Comparison of ENCODE assay signal across 2 cellular contexts in the genomic region with DNA sequence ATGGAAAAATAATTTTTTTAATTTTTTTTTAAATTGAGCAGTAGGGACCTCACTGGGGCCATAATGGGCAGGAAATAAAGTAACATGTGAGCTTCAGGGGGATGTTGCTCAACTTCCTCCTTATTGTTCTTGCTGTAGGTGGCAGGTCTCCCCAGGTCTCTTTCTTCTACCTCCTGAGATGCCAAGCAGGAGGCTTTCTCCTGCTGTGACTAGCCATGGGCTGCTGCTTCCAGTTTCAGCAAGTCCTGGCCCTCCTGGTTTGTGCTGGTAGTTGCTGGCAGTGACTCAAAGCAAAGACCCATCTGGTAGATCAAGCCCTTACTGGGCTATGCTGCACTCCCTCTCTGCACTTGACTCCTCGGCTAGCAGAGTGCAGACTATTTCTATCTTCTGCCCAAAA.
TF ChIP-seq lines count a peak whose summit lies in the region.

No MANE protein-coding gene starts in this region.

TF ChIP-seq in endothelial cell of umbilical vein, 7 proteins besides CTCF, POLR2A, EP300 and RAD21:
- TF ChIP-seq, protein P1, sequence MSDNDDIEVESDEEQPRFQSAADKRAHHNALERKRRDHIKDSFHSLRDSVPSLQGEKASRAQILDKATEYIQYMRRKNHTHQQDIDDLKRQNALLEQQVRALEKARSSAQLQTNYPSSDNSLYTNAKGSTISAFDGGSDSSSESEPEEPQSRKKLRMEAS (IDR thresholded peaks at IDR 0.05; ENCODE audit: insufficient read depth, insufficient read length) = no peak
- TF ChIP-seq FOS (IDR thresholded peaks at IDR 0.05; ENCODE audit: borderline replicate concordance, insufficient read depth, low read length) (no peak), GATA2 (IDR thresholded peaks at IDR 0.05; ENCODE audit: insufficient read depth, insufficient read length, low read depth, low read length) (no peak), JUN (IDR thresholded peaks at IDR 0.05; ENCODE audit: borderline replicate concordance, insufficient read depth, insufficient read length, low read depth) (no peak), POLR2AphosphoS5 (IDR thresholded peaks at IDR 0.05; ENCODE audit: insufficient read depth, low read depth, low read length) (no peak), MYC (IDR thresholded peaks at IDR 0.05; ENCODE audit: low read depth, low read length) (no peak), EZH2 (IDR thresholded peaks at IDR 0.05; ENCODE audit: borderline replicate concordance, low read depth, low read length, severe bottlenecking) (no peak)
TF ChIP-seq in endothelial cell of umbilical vein: peak in this region for 0.

TF ChIP-seq in SK-N-SH treated with all-trans-retinoic acid at 6 μM for 48 hours, 23 proteins besides CTCF, POLR2A, EP300 and RAD21 (continued from another document):
- TF ChIP-seq SNAI2 (CRISPR knock-in tag; IDR thresholded peaks at IDR 0.05) (no peak), TCF4 (CRISPR knock-in tag; IDR thresholded peaks at IDR 0.05; ENCODE audit: borderline replicate concordance) (no peak), BACH2 (CRISPR knock-in tag; IDR thresholded peaks at IDR 0.05; ENCODE audit: borderline replicate concordance) (no peak), ARNTL (CRISPR knock-in tag; IDR thresholded peaks at IDR 0.05; ENCODE audit: borderline replicate concordance, low read depth) (no peak), TOX (CRISPR knock-in tag; IDR thresholded peaks at IDR 0.05; ENCODE audit: borderline replicate concordance) (no peak), ISL1 (CRISPR knock-in tag; IDR thresholded peaks at IDR 0.05) (no peak), PPARA (CRISPR knock-in tag; IDR thresholded peaks at IDR 0.05; ENCODE audit: borderline replicate concordance) (no peak), OSR1 (CRISPR knock-in tag; IDR thresholded peaks at IDR 0.05) (no peak), ZNF70 (CRISPR knock-in tag; IDR thresholded peaks at IDR 0.05) (no peak), ESRRG (CRISPR knock-in tag; IDR thresholded peaks at IDR 0.05) (no peak), CSDC2 (CRISPR knock-in tag; IDR thresholded peaks at IDR 0.05) (no peak)
- TF ChIP-seq, protein P2, sequence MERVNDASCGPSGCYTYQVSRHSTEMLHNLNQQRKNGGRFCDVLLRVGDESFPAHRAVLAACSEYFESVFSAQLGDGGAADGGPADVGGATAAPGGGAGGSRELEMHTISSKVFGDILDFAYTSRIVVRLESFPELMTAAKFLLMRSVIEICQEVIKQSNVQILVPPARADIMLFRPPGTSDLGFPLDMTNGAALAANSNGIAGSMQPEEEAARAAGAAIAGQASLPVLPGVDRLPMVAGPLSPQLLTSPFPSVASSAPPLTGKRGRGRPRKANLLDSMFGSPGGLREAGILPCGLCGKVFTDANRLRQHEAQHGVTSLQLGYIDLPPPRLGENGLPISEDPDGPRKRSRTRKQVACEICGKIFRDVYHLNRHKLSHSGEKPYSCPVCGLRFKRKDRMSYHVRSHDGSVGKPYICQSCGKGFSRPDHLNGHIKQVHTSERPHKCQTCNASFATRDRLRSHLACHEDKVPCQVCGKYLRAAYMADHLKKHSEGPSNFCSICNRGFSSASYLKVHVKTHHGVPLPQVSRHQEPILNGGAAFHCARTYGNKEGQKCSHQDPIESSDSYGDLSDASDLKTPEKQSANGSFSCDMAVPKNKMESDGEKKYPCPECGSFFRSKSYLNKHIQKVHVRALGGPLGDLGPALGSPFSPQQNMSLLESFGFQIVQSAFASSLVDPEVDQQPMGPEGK (CRISPR knock-in tag; IDR thresholded peaks at IDR 0.05; ENCODE audit: borderline replicate concordance) = no peak
- TF ChIP-seq, protein P3, sequence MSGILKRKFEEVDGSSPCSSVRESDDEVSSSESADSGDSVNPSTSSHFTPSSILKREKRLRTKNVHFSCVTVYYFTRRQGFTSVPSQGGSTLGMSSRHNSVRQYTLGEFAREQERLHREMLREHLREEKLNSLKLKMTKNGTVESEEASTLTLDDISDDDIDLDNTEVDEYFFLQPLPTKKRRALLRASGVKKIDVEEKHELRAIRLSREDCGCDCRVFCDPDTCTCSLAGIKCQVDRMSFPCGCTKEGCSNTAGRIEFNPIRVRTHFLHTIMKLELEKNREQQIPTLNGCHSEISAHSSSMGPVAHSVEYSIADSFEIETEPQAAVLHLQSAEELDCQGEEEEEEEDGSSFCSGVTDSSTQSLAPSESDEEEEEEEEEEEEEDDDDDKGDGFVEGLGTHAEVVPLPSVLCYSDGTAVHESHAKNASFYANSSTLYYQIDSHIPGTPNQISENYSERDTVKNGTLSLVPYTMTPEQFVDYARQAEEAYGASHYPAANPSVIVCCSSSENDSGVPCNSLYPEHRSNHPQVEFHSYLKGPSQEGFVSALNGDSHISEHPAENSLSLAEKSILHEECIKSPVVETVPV (CRISPR knock-in tag; IDR thresholded peaks at IDR 0.05) = no peak
- TF ChIP-seq, protein P4, sequence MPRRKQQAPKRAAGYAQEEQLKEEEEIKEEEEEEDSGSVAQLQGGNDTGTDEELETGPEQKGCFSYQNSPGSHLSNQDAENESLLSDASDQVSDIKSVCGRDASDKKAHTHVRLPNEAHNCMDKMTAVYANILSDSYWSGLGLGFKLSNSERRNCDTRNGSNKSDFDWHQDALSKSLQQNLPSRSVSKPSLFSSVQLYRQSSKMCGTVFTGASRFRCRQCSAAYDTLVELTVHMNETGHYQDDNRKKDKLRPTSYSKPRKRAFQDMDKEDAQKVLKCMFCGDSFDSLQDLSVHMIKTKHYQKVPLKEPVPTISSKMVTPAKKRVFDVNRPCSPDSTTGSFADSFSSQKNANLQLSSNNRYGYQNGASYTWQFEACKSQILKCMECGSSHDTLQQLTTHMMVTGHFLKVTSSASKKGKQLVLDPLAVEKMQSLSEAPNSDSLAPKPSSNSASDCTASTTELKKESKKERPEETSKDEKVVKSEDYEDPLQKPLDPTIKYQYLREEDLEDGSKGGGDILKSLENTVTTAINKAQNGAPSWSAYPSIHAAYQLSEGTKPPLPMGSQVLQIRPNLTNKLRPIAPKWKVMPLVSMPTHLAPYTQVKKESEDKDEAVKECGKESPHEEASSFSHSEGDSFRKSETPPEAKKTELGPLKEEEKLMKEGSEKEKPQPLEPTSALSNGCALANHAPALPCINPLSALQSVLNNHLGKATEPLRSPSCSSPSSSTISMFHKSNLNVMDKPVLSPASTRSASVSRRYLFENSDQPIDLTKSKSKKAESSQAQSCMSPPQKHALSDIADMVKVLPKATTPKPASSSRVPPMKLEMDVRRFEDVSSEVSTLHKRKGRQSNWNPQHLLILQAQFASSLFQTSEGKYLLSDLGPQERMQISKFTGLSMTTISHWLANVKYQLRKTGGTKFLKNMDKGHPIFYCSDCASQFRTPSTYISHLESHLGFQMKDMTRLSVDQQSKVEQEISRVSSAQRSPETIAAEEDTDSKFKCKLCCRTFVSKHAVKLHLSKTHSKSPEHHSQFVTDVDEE (CRISPR knock-in tag; IDR thresholded peaks at IDR 0.05) = no peak
